In the genomic region with DNA sequence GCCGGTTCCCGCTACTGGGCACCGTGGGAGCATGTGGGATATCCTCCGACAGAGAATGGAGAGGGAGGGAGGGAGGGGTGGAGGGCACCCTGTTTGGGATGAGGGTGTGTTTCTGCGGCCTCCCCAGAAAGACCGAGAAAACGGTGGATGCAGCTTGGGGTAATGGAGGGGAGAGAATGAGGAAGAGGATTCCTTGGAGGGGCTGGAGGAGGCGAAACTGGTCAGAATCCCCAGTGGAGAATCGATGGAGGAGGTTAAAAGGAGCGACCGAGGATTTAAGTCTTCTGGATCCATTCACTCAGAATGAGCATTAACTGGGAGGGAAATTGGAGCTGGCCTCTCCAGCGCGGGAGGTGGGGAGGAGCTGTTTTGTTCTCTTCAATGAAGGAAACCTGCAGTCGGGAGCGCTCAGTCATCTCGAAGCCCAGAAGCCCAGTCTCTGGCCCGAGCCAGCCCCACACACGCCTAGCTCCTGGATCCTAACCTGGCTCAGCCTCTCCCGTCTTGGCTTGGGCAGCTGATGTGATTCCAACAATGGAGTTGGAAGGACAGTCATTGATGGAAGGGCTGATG, we compare ENCODE assay signal across 1 cellular context.
TF ChIP-seq lines count a peak whose summit lies in the region.

No MANE protein-coding gene starts in this region.

TF ChIP-seq in A549, 52 proteins besides CTCF, POLR2A, EP300 and RAD21:
- TF ChIP-seq NR3C1 (IDR thresholded peaks at IDR 0.05) (no peak), RARB (CRISPR knock-in tag; IDR thresholded peaks at IDR 0.05) (no peak), CHD4 (IDR thresholded peaks at IDR 0.05; ENCODE audit: borderline replicate concordance) (no peak), SREBF2 (IDR thresholded peaks at IDR 0.05) (no peak), PHF8 (IDR thresholded peaks at IDR 0.05; ENCODE audit: borderline replicate concordance, low read depth) (no peak), ZNF302 (CRISPR knock-in tag; IDR thresholded peaks at IDR 0.05) (no peak), TFCP2L1 (CRISPR knock-in tag; IDR thresholded peaks at IDR 0.05) (no peak), CBX8 (IDR thresholded peaks at IDR 0.05) (no peak), HDAC2 (IDR thresholded peaks at IDR 0.05) (no peak), HOXB5 (CRISPR knock-in tag; IDR thresholded peaks at IDR 0.05) (no peak)
